17 cellular contexts compared by ENCODE assay signal in genomic region chr10:17144032-17144431, GRCh38. TPM values are rescaled to one million over a fixed set of nuclear protein-coding genes. Genes with fewer than 3 reads are reported as not detected.
A peak's percentile ranks its signal among the peaks of the same experiment; 100 is the strongest.
DNase-seq lines count a peak whose midpoint lies in the region; ATAC-seq and TF ChIP-seq lines count a peak whose summit lies in the region.
"Had no signal": no experiment of that assay in that cellular context is flagged by ENCODE, and none has a peak within 500 bp of the region (broad histone marks: within the 10 kb centered on the region; RNA-seq: fewer than 3 reads in every experiment).

No MANE protein-coding gene starts in this region.

- no peaks in the 10 kb centered on the region for H4K20me1 ChIP-seq in smooth muscle cell (ENCODE audit: low read depth)

- no peak for ATAC-seq in Panc1

- in situ Hi-C loops in Panc1 (cut with HindIII; ENCODE audit: low pct_unique_long_range_greater_than_20kb, low sequenced_read_pairs) = no loop called here

- H3K9ac ChIP-seq in endocrine pancreas (ENCODE audit: control insufficient read depth, insufficient read depth, low read length) = no peak overlapping the region
- no peak overlapping the region for H3K9ac ChIP-seq in smooth muscle cell (ENCODE audit: low read depth)
- H3K9ac ChIP-seq: KMS-11 had no signal

- no peaks in the 10 kb centered on the region for H3F3A ChIP-seq in smooth muscle cell (ENCODE audit: low read depth)

- no TSS peak for BruUV-seq in Panc1 (replicated peaks; lab: Mats Ljungman, UMichigan)

- H3K27me3 ChIP-seq in Panc1 (ENCODE audit: control insufficient read depth, insufficient read depth, low read length) (no peaks in the 10 kb centered on the region), endocrine pancreas (ENCODE audit: control insufficient read depth, insufficient read depth, low read length) (no peaks in the 10 kb centered on the region), smooth muscle cell (ENCODE audit: low read depth) (no peaks in the 10 kb centered on the region), breast epithelium (no peaks in the 10 kb centered on the region)
- H3K27me3 ChIP-seq: SJCRH30 had no signal

- POLR2A ChIA-PET in Panc1 (lab: Charles Lee) = no interaction called here

- no peak for TF ChIP-seq POLR2A in breast epithelium (IDR thresholded peaks at IDR 0.05)

- intact Hi-C loops in Panc1 (cut with micrococcal nuclease; ENCODE audit: unreplicated experiment) (no loop called here), breast epithelium (cut with DNase I; ENCODE audit: low total_unique reads) (no loop called here)

- 94% methylated on average over 2 of the region's 2 CpGs for WGBS in smooth muscle cell (ENCODE audit: low lambda C conversion rate)

- no peak overlapping the region for H3K4me2 ChIP-seq in smooth muscle cell
- H3K4me2 ChIP-seq: KMS-11 had no signal

- no peak overlapping the region for H3K4me3 ChIP-seq in Panc1 (ENCODE audit: low read depth in 2 of 2, low read length in 2 of 2)
- peak overlapping the region; percentile 14 for H3K4me3 ChIP-seq in endocrine pancreas (ENCODE audit: control insufficient read depth, insufficient read depth, low read length)
- no peak overlapping the region for H3K4me3 ChIP-seq in smooth muscle cell
- no peak overlapping the region for H3K4me3 ChIP-seq in breast epithelium
- H3K4me3 ChIP-seq: SJCRH30 had no signal

- TF ChIP-seq CTCF in 22Rv1 (IDR thresholded peaks at IDR 0.05) (no peak), Panc1 (IDR thresholded peaks at IDR 0.05) (no peak), smooth muscle cell (IDR thresholded peaks at IDR 0.05; ENCODE audit: borderline replicate concordance, insufficient read depth, poor library complexity, severe bottlenecking) (no peak), breast epithelium (IDR thresholded peaks at IDR 0.05) (no peak)

- CTCF ChIA-PET in Panc1 (lab: Charles Lee) = no interaction called here

- H3K27ac ChIP-seq in 22Rv1 (peak overlapping the region; percentile 91), Panc1 (ENCODE audit: low read length) (peak overlapping the region; percentile 9; the same call in 1 of the 2 replicates), smooth muscle cell (ENCODE audit: low read depth) (no peak overlapping the region), breast epithelium (no peak overlapping the region)
- H3K27ac ChIP-seq: KMS-11, SJCRH30 had no signal

- no peaks in the 10 kb centered on the region; the same call in 1 of the 2 replicates for H3K9me3 ChIP-seq in Panc1 (ENCODE audit: control insufficient read depth, insufficient read depth, low read depth, low read length)
- no peaks in the 10 kb centered on the region for H3K9me3 ChIP-seq in endocrine pancreas (ENCODE audit: control insufficient read depth, low read length)
- no peaks in the 10 kb centered on the region for H3K9me3 ChIP-seq in smooth muscle cell (replicated peaks; ENCODE audit: low read depth)
- H3K9me3 ChIP-seq in breast epithelium = no peaks in the 10 kb centered on the region
- H3K9me3 ChIP-seq: SJCRH30 had no signal

- H2AFZ ChIP-seq in smooth muscle cell (ENCODE audit: low read depth) = no peak overlapping the region

- peak; percentile 75 for DNase-seq in DMS53 treated with DMSO at 0.1 percent for 48 hours (lab: John Stamatoyannopoulos, UW; ENCODE audit: unreplicated experiment)
- DNase-seq in Panc1 (ENCODE audit: low read depth, low spot score) = no peak
- DNase-seq in smooth muscle cell (lab: John Stamatoyannopoulos, UW; ENCODE audit: unreplicated experiment) = no peak
- DNase-seq in C1 segment of cervical spinal cord (lab: John Stamatoyannopoulos, UW) = no peak
- no peak for DNase-seq in breast epithelium (ENCODE audit: low spot score in 2 of 2)
- DNase-seq: Caco-2, DMS153, NCI-H1048, NCI-H1694 treated with DMSO at 0.1 percent for 48 hours, NCI-H2107, NCI-H2227 treated with DMSO at 0.1 percent for 48 hours, NCI-H524, OCI-M1, SJCRH30 had no signal

- H3K4me1 ChIP-seq in Panc1 (ENCODE audit: control insufficient read depth, insufficient read depth, low read length) (no peaks in the 10 kb centered on the region), endocrine pancreas (ENCODE audit: control insufficient read depth, insufficient read depth, low read length) (no peaks in the 10 kb centered on the region), smooth muscle cell (ENCODE audit: low read depth) (peaks cover 8% of the 10 kb centered on the region), breast epithelium (no peaks in the 10 kb centered on the region)

- H3K36me3 ChIP-seq in Panc1 (ENCODE audit: control insufficient read depth, insufficient read depth, low read length) = no peaks in the 10 kb centered on the region
- no peaks in the 10 kb centered on the region for H3K36me3 ChIP-seq in endocrine pancreas (ENCODE audit: control insufficient read depth, insufficient read depth, low read length)
- H3K36me3 ChIP-seq in smooth muscle cell (ENCODE audit: low read depth) = no peaks in the 10 kb centered on the region
- no peaks in the 10 kb centered on the region for H3K36me3 ChIP-seq in breast epithelium
- H3K36me3 ChIP-seq: SJCRH30 had no signal

- H3K79me2 ChIP-seq in smooth muscle cell (ENCODE audit: low read depth) = no peaks in the 10 kb centered on the region

RNA-seq across cellular contexts. Expression of gene CUBN, which starts 14.4 kb away (rescaled TPM):
- total RNA-seq in Panc1 (2021; ENCODE audit: unreplicated experiment) (1.3 TPM), smooth muscle cell (1.7 and 4.7 TPM in 2 replicates), breast epithelium (1 to 10 TPM; 1.6 to 5.7 (median 5.0) TPM)
- 1.5 TPM for polyA plus RNA-seq in Panc1 (2012; ENCODE audit: insufficient read length)
- 0.33 and 0.62 TPM in 2 replicates for polyA plus RNA-seq in smooth muscle cell

RNA-seq across cellular contexts. Expression of gene TRDMT1, which starts 57.4 kb away (rescaled TPM):
- total RNA-seq in Panc1 (2021; ENCODE audit: unreplicated experiment) (7.6 TPM), smooth muscle cell (7.3 and 13.8 TPM in 2 replicates), breast epithelium (10 to 100 TPM in 2 of 3 donors, 1 to 10 TPM in 1; 5.8 to 18.6 (median 13.4) TPM)
- polyA plus RNA-seq in Panc1 (2012; ENCODE audit: insufficient read length) = 2.4 TPM
- 2.5 and 3.7 TPM in 2 replicates for polyA plus RNA-seq in smooth muscle cell

Comparison
In these comparisons a context has a peak if more than half of its experiments do, and no peak if none do; other contexts are left out.
1. H3K27ac ChIP-seq: peak in 22Rv1 (single experiment) and Panc1 (single experiment); none in smooth muscle cell (single experiment) and breast epithelium (0 of 2).